Comparison of ENCODE assay signal across 8 cellular contexts in genomic region chr1:204410764-204411450, GRCh38. TPM values are rescaled to one million over a fixed set of nuclear protein-coding genes. Genes with fewer than 3 reads are reported as not detected.
DNase-seq lines count a peak whose midpoint lies in the region; ATAC-seq, FAIRE-seq and TF ChIP-seq lines count a peak whose summit lies in the region.

No MANE protein-coding gene starts in this region.

- H3K9me3 ChIP-seq in Panc1 (ENCODE audit: control insufficient read depth, insufficient read depth, low read depth, low read length), result no peaks in the 10 kb centered on the region
- no peaks in the 10 kb centered on the region for H3K9me3 ChIP-seq in GM12878 (replicated peaks; ENCODE audit: control insufficient read depth, insufficient read depth, low read length)
- H3K9me3 ChIP-seq in iPS-15b (ENCODE audit: control insufficient read depth, insufficient read depth, low read length), result no peaks in the 10 kb centered on the region
- no peaks in the 10 kb centered on the region for H3K9me3 ChIP-seq in skeletal muscle tissue (ENCODE audit: control insufficient read depth in 3 of 3, low read length in 3 of 3)

- no peak for TF ChIP-seq CTCF in Panc1 (IDR thresholded peaks at IDR 0.05)
- no peak for TF ChIP-seq CTCF in GM12878 (IDR thresholded peaks at IDR 0.05 in 2 of 3, conservative IDR thresholded peaks at IDR 0.05 in 1 of 3; ENCODE audit: control insufficient read depth in 2 of 3, extremely low read depth in 1 of 3, insufficient read depth in 1 of 3, low read depth in 3 of 3, low read length in 3 of 3)

- H3K27ac ChIP-seq in Panc1 (ENCODE audit: low read length) (peak overlapping the region; percentile 95), GM12878 (ENCODE audit: control insufficient read depth, insufficient read depth) (peak overlapping the region; percentile 99), skeletal muscle tissue (ENCODE audit: low read depth, low read length) (peak overlapping the region; percentile 100)

- H3K79me2 ChIP-seq in GM12878 (ENCODE audit: control insufficient read depth, insufficient read depth, low read length), result peaks cover 60% of the 10 kb centered on the region

- DNase-seq in CD1c-positive myeloid dendritic cell (ENCODE audit: extremely low spot score) (peak; percentile 65), Panc1 (ENCODE audit: low read depth, low spot score) (no peak), GM12878 (ENCODE audit: low read depth, low spot score) (no peak), AML-193 (lab: John Stamatoyannopoulos, UW) (no peak)

- H3K9ac ChIP-seq in GM12878 (ENCODE audit: control insufficient read depth, insufficient read depth, low read length) (peak overlapping the region; percentile 98), iPS-15b (ENCODE audit: low read depth, low read length) (peak overlapping the region; percentile 99), skeletal muscle tissue (ENCODE audit: low read depth in 1 of 3, low read length in 3 of 3) (peak overlapping the region; percentile 97 to 98 (median 97))

- RAD21 ChIA-PET in GM12878 (lab: Charles Lee; ENCODE audit: unreplicated experiment), result interaction anchor here (0.9 to 2.6 kb wide), 12 partner anchors 12 to 152 kb away, joined by 3 to 11 read pairs (median 4); no protein-coding TSS in a partner anchor

- POLR2A ChIA-PET in Panc1 (lab: Charles Lee), result no interaction called here
- POLR2A ChIA-PET in GM12878 (lab: Charles Lee), result interaction anchor here (0.5 to 1.6 kb wide), 4 partner anchors 81 to 103 kb away, joined by 3 to 5 read pairs (median 4); no protein-coding TSS in a partner anchor

- peaks cover 18% of the 10 kb centered on the region for H3K36me3 ChIP-seq in Panc1 (ENCODE audit: control insufficient read depth, insufficient read depth, low read length)
- H3K36me3 ChIP-seq in GM12878 (ENCODE audit: control insufficient read depth in 2 of 2, insufficient read depth in 2 of 2, low read length in 1 of 2), result peaks cover 0 to 5% of the 10 kb centered on the region in 2 experiments; a peak in 1 of 4 replicates
- H3K36me3 ChIP-seq in iPS-15b (ENCODE audit: control insufficient read depth, insufficient read depth, low read length), result peaks cover 12% of the 10 kb centered on the region
- H3K36me3 ChIP-seq in skeletal muscle tissue (ENCODE audit: control insufficient read depth in 3 of 3, insufficient read depth in 3 of 3, low read length in 3 of 3), result peaks cover 0 to under 1% (median 0%) of the 10 kb centered on the region in 3 donors

- H3K4me3 ChIP-seq in Panc1 (ENCODE audit: low read depth in 2 of 2, low read length in 2 of 2) (peak overlapping the region; percentile 82 to 99), GM12878 (peak overlapping the region; percentile 87), iPS-15b (ENCODE audit: low read depth, low read length) (peak overlapping the region; percentile 100), skeletal muscle tissue (ENCODE audit: low read length in 3 of 3) (peak overlapping the region; percentile 90 to 98 (median 91))

- TF ChIP-seq RAD21 in GM12878 (IDR thresholded peaks at IDR 0.05; ENCODE audit: insufficient read depth, low read depth, low read length), result no peak

- ATAC-seq in GM18858 (IDR thresholded peaks at IDR 0.05; ENCODE audit: unreplicated experiment) (peak; percentile 9), HG03060 (IDR thresholded peaks at IDR 0.05; ENCODE audit: low read depth, unreplicated experiment) (peak; percentile 9), Panc1 (peak; percentile 44), GM12878 (peak; percentile 57)

- H2AFZ ChIP-seq in GM12878 (ENCODE audit: control insufficient read depth, low read depth, low read length), result no peak overlapping the region; the same call in 1 of the 2 replicates

- intact Hi-C loops in Panc1 (cut with micrococcal nuclease; ENCODE audit: unreplicated experiment), result no loop called here
- intact Hi-C loops in GM12878 (cut with micrococcal nuclease; ENCODE audit: unreplicated experiment), result no loop called here

- no peak for TF ChIP-seq EP300 in GM12878 (IDR thresholded peaks at IDR 0.05; ENCODE audit: borderline replicate concordance in 1 of 2, control insufficient read depth in 1 of 2, low read depth in 2 of 2, low read length in 2 of 2)

- peaks cover 13% of the 10 kb centered on the region for H4K20me1 ChIP-seq in GM12878 (ENCODE audit: control insufficient read depth, insufficient read depth)

- WGBS in GM12878 (ENCODE audit: insufficient coverage, insufficient replicate concordance, low lambda C conversion rate, missing lambda C conversion rate), result 1% methylated on average over 38 of the region's 38 CpGs

- BruUV-seq in Panc1 (replicated peaks; lab: Mats Ljungman, UMichigan) (TSS peak; percentile 55), GM12878 (replicated peaks; lab: Mats Ljungman, UMichigan) (no TSS peak)

- SMC1A ChIA-PET in GM12878 (lab: Charles Lee; ENCODE audit: uncharacterized antibody, unreplicated experiment), result interaction anchor here (0.6 to 2.3 kb wide), 11 partner anchors 12 to 197 kb away, joined by 3 to 14 read pairs (median 5); partner anchors contain the start of genes MDM4 and PIK3C2B

- no peak for TF ChIP-seq POLR2A in GM12878 (IDR thresholded peaks at IDR 0.05; ENCODE audit: low read depth, low read length)

- peak overlapping the region; percentile 92 for H3K4me2 ChIP-seq in GM12878 (ENCODE audit: control insufficient read depth, insufficient read depth)

- no peak for FAIRE-seq in GM12878 (lab: Jason Lieb, UNC)

- CTCF ChIA-PET in Panc1 (lab: Charles Lee), result no interaction called here
- CTCF ChIA-PET in GM12878 (lab: Yijun Ruan, JAX), result interaction anchor here (0.8 to 4.7 kb wide), 9 partner anchors 10 to 1068 kb away, joined by 3 to 73 read pairs (median 7); partner anchors contain the start of gene PIK3C2B

- peaks cover 27% of the 10 kb centered on the region for H3K4me1 ChIP-seq in Panc1 (ENCODE audit: control insufficient read depth, insufficient read depth, low read length)
- H3K4me1 ChIP-seq in GM12878 (ENCODE audit: control insufficient read depth, insufficient read depth, low read length), result no peaks in the 10 kb centered on the region
- no peaks in the 10 kb centered on the region for H3K4me1 ChIP-seq in iPS-15b (ENCODE audit: control insufficient read depth, insufficient read depth, low read length)
- H3K4me1 ChIP-seq in skeletal muscle tissue (ENCODE audit: control insufficient read depth in 3 of 3, insufficient read depth in 3 of 3, low read length in 3 of 3), result peaks cover 5 to 23% (median 16%) of the 10 kb centered on the region in 3 donors

- no peaks in the 10 kb centered on the region for H3K27me3 ChIP-seq in Panc1 (ENCODE audit: control insufficient read depth, insufficient read depth, low read length)
- no peaks in the 10 kb centered on the region for H3K27me3 ChIP-seq in GM12878 (replicated peaks in 1 of 2; ENCODE audit: control insufficient read depth in 2 of 2, insufficient read depth in 2 of 2, low read length in 1 of 2)
- no peaks in the 10 kb centered on the region for H3K27me3 ChIP-seq in iPS-15b (ENCODE audit: control insufficient read depth, insufficient read depth, low read length)
- H3K27me3 ChIP-seq in skeletal muscle tissue (ENCODE audit: control insufficient read depth in 3 of 3, insufficient read depth in 3 of 3, low read length in 3 of 3), result no peaks in the 10 kb centered on the region

- in situ Hi-C loops in Panc1 (cut with HindIII; ENCODE audit: low pct_unique_long_range_greater_than_20kb, low sequenced_read_pairs), result no loop called here
- in situ Hi-C loops in GM12878 (cut with MboI), result no loop called here

TF ChIP-seq in GM12878, 131 proteins besides CTCF, POLR2A, EP300 and RAD21 (continues in another document):
- TF ChIP-seq SUPT20H (IDR thresholded peaks at IDR 0.05; ENCODE audit: borderline replicate concordance, control insufficient read depth, low read depth, low read length) (no peak), RUNX3 (IDR thresholded peaks at IDR 0.05; ENCODE audit: low read length) (0 out of 2 replicates have a peak, but pooled peaks have one; percentile 0), POLR2AphosphoS5 (IDR thresholded peaks at IDR 0.05; ENCODE audit: low read length) (no peak)

RNA-seq across cellular contexts. Expression of gene PPP1R15B, which starts 0.7 kb away (rescaled TPM):
- total RNA-seq in Panc1 (2021; ENCODE audit: unreplicated experiment) (51.1 TPM), GM12878 (2014; rRNA removed) (34.8 TPM in 2 replicates), GM12878 (2014; rRNA removed; fragmentation: Illumina TruSeq; extraction: Trizol) (32.7 and 32.9 TPM in 2 replicates), GM12878 (2021) (37.7 and 38.1 TPM in 2 replicates), skeletal muscle tissue (30.3 TPM)
- 14.8 TPM for polyA plus RNA-seq in Panc1 (2012; ENCODE audit: insufficient read length)
- 43.0 and 45.9 TPM in 2 replicates for total RNA-seq in GM12878 (2013; cell fraction: nucleolus; rRNA removed)
- 12.4 TPM for polyA plus RNA-seq in GM12878 (2011; ENCODE audit: low read depth)
- polyA plus RNA-seq in GM12878 (2011; rRNA removed) (27.2 and 32.6 TPM in 2 replicates), GM12878 (2014; fragmentation: Illumina TruSeq; extraction: Trizol) (33.4 and 38.5 TPM in 2 replicates), GM12878 (2014; fragmentation: Nextera tagmentation; extraction: Ambion mirVana) (10 to 100 TPM; 13.9 to 17.1 TPM), GM12878 (2014; rRNA removed) (24.8 and 25.8 TPM in 2 replicates), GM12878 (2016; fragmentation: Nextera tagmentation; extraction: Ambion mirVana) (10 to 100 TPM; 13.9 to 15.4 TPM)
- 20.5 and 25.0 TPM in 2 replicates for polyA plus RNA-seq in GM12878 (2011; cell fraction: cytosol; rRNA removed)
- 22.0 and 22.6 TPM in 2 replicates for polyA plus RNA-seq in GM12878 (2011; cell fraction: nucleus; rRNA removed)
- polyA plus RNA-seq in GM12878 (2012), result 19.5 and 22.5 TPM in 2 replicates
- polyA minus RNA-seq in GM12878 (2011; rRNA and poly(A)+ RNA removed), result 38.9 and 45.2 TPM in 2 replicates
- 21.4 and 24.6 TPM in 2 replicates for polyA minus RNA-seq in GM12878 (2011; cell fraction: cytosol; rRNA and poly(A)+ RNA removed)
- polyA minus RNA-seq in GM12878 (2011; cell fraction: nucleus; rRNA and poly(A)+ RNA removed), result 45.8 and 65.4 TPM in 2 replicates

RNA-seq across cellular contexts. Expression of gene PLEKHA6, which starts 51.2 kb away (rescaled TPM):
- 5.5 TPM for total RNA-seq in Panc1 (2021; ENCODE audit: unreplicated experiment)
- polyA plus RNA-seq in Panc1 (2012; ENCODE audit: insufficient read length), result 0.53 TPM
- total RNA-seq in GM12878 (2013; cell fraction: nucleolus; rRNA removed), result 1.4 and 1.6 TPM in 2 replicates
- total RNA-seq in GM12878 (2014; rRNA removed), result 0.05 and 0.11 TPM in 2 replicates
- 0.05 and 0.27 TPM in 2 replicates for total RNA-seq in GM12878 (2014; rRNA removed; fragmentation: Illumina TruSeq; extraction: Trizol)
- 0.21 and 0.69 TPM in 2 replicates for total RNA-seq in GM12878 (2021)
- polyA plus RNA-seq in GM12878 (2011; ENCODE audit: low read depth), result 0.04 TPM
- 0.33 and 0.81 TPM in 2 replicates for polyA plus RNA-seq in GM12878 (2011; rRNA removed)
- polyA plus RNA-seq in GM12878 (2011; cell fraction: cytosol; rRNA removed), result 0.47 and 1.3 TPM in 2 replicates
- 3.2 and 4.6 TPM in 2 replicates for polyA plus RNA-seq in GM12878 (2011; cell fraction: nucleus; rRNA removed)
- polyA plus RNA-seq in GM12878 (2012), result 0.04 and 0.36 TPM in 2 replicates
- 0.04 and 0.06 TPM in 2 replicates for polyA plus RNA-seq in GM12878 (2014; fragmentation: Illumina TruSeq; extraction: Trizol)
- not detected for polyA plus RNA-seq in GM12878 (2014; fragmentation: Nextera tagmentation; extraction: Ambion mirVana)
- 0.04 and 0.14 TPM in 2 replicates for polyA plus RNA-seq in GM12878 (2014; rRNA removed)
- polyA plus RNA-seq in GM12878 (2016; fragmentation: Nextera tagmentation; extraction: Ambion mirVana), result not detected
- polyA minus RNA-seq in GM12878 (2011; rRNA and poly(A)+ RNA removed), result 0.51 and 1.3 TPM in 2 replicates
- 0.67 and 2.7 TPM in 2 replicates for polyA minus RNA-seq in GM12878 (2011; cell fraction: cytosol; rRNA and poly(A)+ RNA removed)
- 1.2 and 4.6 TPM in 2 replicates for polyA minus RNA-seq in GM12878 (2011; cell fraction: nucleus; rRNA and poly(A)+ RNA removed)
- 1.0 TPM for total RNA-seq in skeletal muscle tissue
